In the genomic region with DNA sequence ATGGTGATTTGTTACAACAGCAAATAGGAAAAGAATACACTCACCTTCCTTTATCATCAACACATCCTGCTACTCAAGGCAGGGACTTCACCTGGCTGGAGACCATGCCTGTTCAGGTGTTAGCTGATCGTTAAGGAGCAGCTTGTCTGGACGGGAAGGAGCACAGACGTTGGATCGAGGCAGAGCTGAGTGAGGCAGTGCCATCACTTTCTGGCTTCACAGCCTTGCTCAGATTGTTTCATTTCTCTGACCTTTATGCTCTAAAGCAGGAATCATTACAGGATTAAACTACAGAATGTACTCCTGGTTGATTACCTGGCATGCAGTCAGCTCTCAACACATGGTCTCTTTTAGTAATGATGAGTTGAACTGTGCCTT, we compare ENCODE assay signal across 1 cellular context.
TF ChIP-seq lines count a peak whose summit lies in the region.

No MANE protein-coding gene starts in this region.

TF ChIP-seq in HCT116, 20 proteins besides CTCF, POLR2A, EP300 and RAD21 (continued from another document):
- TF ChIP-seq, protein P1, sequence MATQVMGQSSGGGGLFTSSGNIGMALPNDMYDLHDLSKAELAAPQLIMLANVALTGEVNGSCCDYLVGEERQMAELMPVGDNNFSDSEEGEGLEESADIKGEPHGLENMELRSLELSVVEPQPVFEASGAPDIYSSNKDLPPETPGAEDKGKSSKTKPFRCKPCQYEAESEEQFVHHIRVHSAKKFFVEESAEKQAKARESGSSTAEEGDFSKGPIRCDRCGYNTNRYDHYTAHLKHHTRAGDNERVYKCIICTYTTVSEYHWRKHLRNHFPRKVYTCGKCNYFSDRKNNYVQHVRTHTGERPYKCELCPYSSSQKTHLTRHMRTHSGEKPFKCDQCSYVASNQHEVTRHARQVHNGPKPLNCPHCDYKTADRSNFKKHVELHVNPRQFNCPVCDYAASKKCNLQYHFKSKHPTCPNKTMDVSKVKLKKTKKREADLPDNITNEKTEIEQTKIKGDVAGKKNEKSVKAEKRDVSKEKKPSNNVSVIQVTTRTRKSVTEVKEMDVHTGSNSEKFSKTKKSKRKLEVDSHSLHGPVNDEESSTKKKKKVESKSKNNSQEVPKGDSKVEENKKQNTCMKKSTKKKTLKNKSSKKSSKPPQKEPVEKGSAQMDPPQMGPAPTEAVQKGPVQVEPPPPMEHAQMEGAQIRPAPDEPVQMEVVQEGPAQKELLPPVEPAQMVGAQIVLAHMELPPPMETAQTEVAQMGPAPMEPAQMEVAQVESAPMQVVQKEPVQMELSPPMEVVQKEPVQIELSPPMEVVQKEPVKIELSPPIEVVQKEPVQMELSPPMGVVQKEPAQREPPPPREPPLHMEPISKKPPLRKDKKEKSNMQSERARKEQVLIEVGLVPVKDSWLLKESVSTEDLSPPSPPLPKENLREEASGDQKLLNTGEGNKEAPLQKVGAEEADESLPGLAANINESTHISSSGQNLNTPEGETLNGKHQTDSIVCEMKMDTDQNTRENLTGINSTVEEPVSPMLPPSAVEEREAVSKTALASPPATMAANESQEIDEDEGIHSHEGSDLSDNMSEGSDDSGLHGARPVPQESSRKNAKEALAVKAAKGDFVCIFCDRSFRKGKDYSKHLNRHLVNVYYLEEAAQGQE (IDR thresholded peaks at IDR 0.05; ENCODE audit: low read depth): no peak
- TF ChIP-seq ZNF274 (IDR thresholded peaks at IDR 0.05; ENCODE audit: low read depth, low read length) (no peak), CBX3 (IDR thresholded peaks at IDR 0.05; ENCODE audit: low read depth) (no peak), EZH2 (IDR thresholded peaks at IDR 0.05) (no peak), SRF (IDR thresholded peaks at IDR 0.05; ENCODE audit: low read depth) (no peak), ELF1 (IDR thresholded peaks at IDR 0.05; ENCODE audit: borderline replicate concordance, low read depth) (no peak), FOSL1 (IDR thresholded peaks at IDR 0.05; ENCODE audit: low read depth) (no peak), JUND (IDR thresholded peaks at IDR 0.05) (no peak), SIN3A (IDR thresholded peaks at IDR 0.05; ENCODE audit: low read depth) (no peak)
- TF ChIP-seq, protein P2, sequence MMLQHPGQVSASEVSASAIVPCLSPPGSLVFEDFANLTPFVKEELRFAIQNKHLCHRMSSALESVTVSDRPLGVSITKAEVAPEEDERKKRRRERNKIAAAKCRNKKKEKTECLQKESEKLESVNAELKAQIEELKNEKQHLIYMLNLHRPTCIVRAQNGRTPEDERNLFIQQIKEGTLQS (IDR thresholded peaks at IDR 0.05): no peak
